ENCODE assay signal across 1 cellular context in the genomic region with DNA sequence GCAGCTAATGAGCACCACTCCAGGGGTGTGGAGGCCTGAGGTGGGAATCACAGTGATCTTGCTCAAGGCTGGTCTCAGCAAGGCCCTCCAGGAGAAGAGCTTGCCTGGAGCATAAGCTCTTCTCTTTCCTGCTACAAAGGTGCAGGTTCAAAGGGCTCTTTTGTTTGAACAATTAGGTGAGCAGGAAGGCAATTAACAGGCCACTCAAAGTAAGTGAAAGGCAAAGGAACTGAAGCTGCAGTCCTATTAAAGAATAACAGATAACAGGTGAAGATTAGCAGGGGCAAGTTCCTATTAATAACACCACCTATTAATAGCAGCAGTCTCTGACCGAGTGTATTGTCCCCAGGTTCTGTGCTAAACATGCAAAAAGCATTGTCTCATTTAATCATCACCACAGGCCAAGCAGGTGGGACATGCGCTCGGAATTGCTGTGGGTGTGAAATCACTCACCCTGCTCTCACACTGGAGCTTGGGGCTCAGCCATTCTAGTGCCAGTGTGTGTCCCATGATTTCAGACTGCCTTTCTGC.
A peak's percentile ranks its signal among the peaks of the same experiment; 100 is the strongest.
TF ChIP-seq lines count a peak whose summit lies in the region.

No MANE protein-coding gene starts in this region.

TF ChIP-seq in HepG2, 621 proteins besides CTCF, POLR2A, EP300 and RAD21 (continued from another document and continues in another):
- TF ChIP-seq, protein P1, sequence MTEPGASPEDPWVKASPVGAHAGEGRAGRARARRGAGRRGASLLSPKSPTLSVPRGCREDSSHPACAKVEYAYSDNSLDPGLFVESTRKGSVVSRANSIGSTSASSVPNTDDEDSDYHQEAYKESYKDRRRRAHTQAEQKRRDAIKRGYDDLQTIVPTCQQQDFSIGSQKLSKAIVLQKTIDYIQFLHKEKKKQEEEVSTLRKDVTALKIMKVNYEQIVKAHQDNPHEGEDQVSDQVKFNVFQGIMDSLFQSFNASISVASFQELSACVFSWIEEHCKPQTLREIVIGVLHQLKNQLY (CRISPR knock-in tag; IDR thresholded peaks at IDR 0.05): peak; percentile 38; the same call in 1 of the 2 replicates
- TF ChIP-seq, protein P2, sequence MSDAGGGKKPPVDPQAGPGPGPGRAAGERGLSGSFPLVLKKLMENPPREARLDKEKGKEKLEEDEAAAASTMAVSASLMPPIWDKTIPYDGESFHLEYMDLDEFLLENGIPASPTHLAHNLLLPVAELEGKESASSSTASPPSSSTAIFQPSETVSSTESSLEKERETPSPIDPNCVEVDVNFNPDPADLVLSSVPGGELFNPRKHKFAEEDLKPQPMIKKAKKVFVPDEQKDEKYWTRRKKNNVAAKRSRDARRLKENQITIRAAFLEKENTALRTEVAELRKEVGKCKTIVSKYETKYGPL (CRISPR knock-in tag; IDR thresholded peaks at IDR 0.05): no peak
- TF ChIP-seq ZNF569 (CRISPR knock-in tag; IDR thresholded peaks at IDR 0.05; ENCODE audit: borderline replicate concordance): no peak
- no peak for TF ChIP-seq ELF1 (CRISPR knock-in tag; IDR thresholded peaks at IDR 0.05)
- no peak for TF ChIP-seq BRCA1 (CRISPR knock-in tag; IDR thresholded peaks at IDR 0.05)
- TF ChIP-seq HNF4G (IDR thresholded peaks at IDR 0.05; ENCODE audit: borderline replicate concordance, low read depth, low read length): no peak
- TF ChIP-seq HNF4G (CRISPR knock-in tag; IDR thresholded peaks at IDR 0.05; ENCODE audit: borderline replicate concordance, low read depth): no peak; the same call in 1 of the 2 replicates
- no peak for TF ChIP-seq MTA3 (CRISPR knock-in tag; IDR thresholded peaks at IDR 0.05)
- TF ChIP-seq EED (CRISPR knock-in tag; IDR thresholded peaks at IDR 0.05): no peak
- TF ChIP-seq ZBTB20 (CRISPR knock-in tag; IDR thresholded peaks at IDR 0.05; ENCODE audit: borderline replicate concordance, low read depth): no peak
- TF ChIP-seq GABPA (IDR thresholded peaks at IDR 0.05; ENCODE audit: low read depth, low read length): no peak
- no peak for TF ChIP-seq GABPA (CRISPR knock-in tag; IDR thresholded peaks at IDR 0.05; ENCODE audit: low read depth)
- peak; percentile 73; the same call in 1 of the 2 replicates for TF ChIP-seq RXRB (CRISPR knock-in tag; IDR thresholded peaks at IDR 0.05; ENCODE audit: borderline replicate concordance)
- 0 out of 2 replicates have a peak, but pooled peaks have one; percentile 33 for TF ChIP-seq MEIS2 (CRISPR knock-in tag; IDR thresholded peaks at IDR 0.05)
- TF ChIP-seq, protein P3, sequence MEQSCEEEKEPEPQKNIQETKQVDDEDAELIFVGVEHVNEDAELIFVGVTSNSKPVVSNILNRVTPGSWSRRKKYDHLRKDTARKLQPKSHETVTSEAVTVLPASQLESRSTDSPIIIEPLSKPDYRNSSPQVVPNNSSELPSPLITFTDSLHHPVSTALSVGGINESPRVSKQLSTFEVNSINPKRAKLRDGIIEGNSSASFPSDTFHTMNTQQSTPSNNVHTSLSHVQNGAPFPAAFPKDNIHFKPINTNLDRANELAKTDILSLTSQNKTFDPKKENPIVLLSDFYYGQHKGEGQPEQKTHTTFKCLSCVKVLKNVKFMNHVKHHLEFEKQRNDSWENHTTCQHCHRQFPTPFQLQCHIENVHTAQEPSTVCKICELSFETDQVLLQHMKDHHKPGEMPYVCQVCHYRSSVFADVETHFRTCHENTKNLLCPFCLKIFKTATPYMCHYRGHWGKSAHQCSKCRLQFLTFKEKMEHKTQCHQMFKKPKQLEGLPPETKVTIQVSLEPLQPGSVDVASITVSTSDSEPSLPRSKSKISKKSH (CRISPR knock-in tag; IDR thresholded peaks at IDR 0.05; ENCODE audit: borderline replicate concordance): no peak
- TF ChIP-seq NFATC3 (CRISPR knock-in tag; IDR thresholded peaks at IDR 0.05): no peak
- no peak for TF ChIP-seq ZNF367 (CRISPR knock-in tag; IDR thresholded peaks at IDR 0.05; ENCODE audit: borderline replicate concordance)
- TF ChIP-seq, protein P4, sequence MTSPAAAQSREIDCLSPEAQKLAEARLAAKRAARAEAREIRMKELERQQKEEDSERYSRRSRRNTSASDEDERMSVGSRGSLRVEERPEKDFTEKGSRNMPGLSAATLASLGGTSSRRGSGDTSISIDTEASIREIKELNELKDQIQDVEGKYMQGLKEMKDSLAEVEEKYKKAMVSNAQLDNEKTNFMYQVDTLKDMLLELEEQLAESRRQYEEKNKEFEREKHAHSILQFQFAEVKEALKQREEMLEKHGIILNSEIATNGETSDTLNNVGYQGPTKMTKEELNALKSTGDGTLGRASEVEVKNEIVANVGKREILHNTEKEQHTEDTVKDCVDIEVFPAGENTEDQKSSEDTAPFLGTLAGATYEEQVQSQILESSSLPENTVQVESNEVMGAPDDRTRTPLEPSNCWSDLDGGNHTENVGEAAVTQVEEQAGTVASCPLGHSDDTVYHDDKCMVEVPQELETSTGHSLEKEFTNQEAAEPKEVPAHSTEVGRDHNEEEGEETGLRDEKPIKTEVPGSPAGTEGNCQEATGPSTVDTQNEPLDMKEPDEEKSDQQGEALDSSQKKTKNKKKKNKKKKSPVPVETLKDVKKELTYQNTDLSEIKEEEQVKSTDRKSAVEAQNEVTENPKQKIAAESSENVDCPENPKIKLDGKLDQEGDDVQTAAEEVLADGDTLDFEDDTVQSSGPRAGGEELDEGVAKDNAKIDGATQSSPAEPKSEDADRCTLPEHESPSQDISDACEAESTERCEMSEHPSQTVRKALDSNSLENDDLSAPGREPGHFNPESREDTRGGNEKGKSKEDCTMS (CRISPR knock-in tag; conservative IDR thresholded peaks at IDR 0.05): no peak
- no peak for TF ChIP-seq ASH2L (IDR thresholded peaks at IDR 0.05; ENCODE audit: insufficient read length, low read depth, low read length)
- TF ChIP-seq, protein P5, sequence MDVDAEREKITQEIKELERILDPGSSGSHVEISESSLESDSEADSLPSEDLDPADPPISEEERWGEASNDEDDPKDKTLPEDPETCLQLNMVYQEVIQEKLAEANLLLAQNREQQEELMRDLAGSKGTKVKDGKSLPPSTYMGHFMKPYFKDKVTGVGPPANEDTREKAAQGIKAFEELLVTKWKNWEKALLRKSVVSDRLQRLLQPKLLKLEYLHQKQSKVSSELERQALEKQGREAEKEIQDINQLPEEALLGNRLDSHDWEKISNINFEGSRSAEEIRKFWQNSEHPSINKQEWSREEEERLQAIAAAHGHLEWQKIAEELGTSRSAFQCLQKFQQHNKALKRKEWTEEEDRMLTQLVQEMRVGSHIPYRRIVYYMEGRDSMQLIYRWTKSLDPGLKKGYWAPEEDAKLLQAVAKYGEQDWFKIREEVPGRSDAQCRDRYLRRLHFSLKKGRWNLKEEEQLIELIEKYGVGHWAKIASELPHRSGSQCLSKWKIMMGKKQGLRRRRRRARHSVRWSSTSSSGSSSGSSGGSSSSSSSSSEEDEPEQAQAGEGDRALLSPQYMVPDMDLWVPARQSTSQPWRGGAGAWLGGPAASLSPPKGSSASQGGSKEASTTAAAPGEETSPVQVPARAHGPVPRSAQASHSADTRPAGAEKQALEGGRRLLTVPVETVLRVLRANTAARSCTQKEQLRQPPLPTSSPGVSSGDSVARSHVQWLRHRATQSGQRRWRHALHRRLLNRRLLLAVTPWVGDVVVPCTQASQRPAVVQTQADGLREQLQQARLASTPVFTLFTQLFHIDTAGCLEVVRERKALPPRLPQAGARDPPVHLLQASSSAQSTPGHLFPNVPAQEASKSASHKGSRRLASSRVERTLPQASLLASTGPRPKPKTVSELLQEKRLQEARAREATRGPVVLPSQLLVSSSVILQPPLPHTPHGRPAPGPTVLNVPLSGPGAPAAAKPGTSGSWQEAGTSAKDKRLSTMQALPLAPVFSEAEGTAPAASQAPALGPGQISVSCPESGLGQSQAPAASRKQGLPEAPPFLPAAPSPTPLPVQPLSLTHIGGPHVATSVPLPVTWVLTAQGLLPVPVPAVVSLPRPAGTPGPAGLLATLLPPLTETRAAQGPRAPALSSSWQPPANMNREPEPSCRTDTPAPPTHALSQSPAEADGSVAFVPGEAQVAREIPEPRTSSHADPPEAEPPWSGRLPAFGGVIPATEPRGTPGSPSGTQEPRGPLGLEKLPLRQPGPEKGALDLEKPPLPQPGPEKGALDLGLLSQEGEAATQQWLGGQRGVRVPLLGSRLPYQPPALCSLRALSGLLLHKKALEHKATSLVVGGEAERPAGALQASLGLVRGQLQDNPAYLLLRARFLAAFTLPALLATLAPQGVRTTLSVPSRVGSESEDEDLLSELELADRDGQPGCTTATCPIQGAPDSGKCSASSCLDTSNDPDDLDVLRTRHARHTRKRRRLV (CRISPR knock-in tag; IDR thresholded peaks at IDR 0.05): no peak
- TF ChIP-seq, protein P6, sequence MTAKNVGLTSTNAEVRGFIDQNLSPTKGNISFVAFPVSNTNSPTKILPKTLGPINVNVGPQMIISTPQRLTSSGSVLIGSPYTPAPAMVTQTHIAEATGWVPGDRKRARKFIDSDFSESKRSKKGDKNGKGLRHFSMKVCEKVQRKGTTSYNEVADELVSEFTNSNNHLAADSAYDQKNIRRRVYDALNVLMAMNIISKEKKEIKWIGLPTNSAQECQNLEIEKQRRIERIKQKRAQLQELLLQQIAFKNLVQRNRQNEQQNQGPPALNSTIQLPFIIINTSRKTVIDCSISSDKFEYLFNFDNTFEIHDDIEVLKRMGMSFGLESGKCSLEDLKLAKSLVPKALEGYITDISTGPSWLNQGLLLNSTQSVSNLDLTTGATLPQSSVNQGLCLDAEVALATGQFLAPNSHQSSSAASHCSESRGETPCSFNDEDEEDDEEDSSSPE (CRISPR knock-in tag; IDR thresholded peaks at IDR 0.05): no peak
- TF ChIP-seq AHR (CRISPR knock-in tag; IDR thresholded peaks at IDR 0.05): no peak
- no peak for TF ChIP-seq KLF11 (CRISPR knock-in tag; IDR thresholded peaks at IDR 0.05)
- no peak for TF ChIP-seq ZNF761 (CRISPR knock-in tag; conservative IDR thresholded peaks at IDR 0.05)
- no peak for TF ChIP-seq ZFP90 (CRISPR knock-in tag; IDR thresholded peaks at IDR 0.05; ENCODE audit: borderline replicate concordance)
- TF ChIP-seq ZNF703 (CRISPR knock-in tag; IDR thresholded peaks at IDR 0.05; ENCODE audit: borderline replicate concordance): no peak
- peak; percentile 80 for TF ChIP-seq MIXL1 (CRISPR knock-in tag; IDR thresholded peaks at IDR 0.05)
- TF ChIP-seq PHB2 (IDR thresholded peaks at IDR 0.05; ENCODE audit: partially characterized antibody): no peak
- TF ChIP-seq, protein P7, sequence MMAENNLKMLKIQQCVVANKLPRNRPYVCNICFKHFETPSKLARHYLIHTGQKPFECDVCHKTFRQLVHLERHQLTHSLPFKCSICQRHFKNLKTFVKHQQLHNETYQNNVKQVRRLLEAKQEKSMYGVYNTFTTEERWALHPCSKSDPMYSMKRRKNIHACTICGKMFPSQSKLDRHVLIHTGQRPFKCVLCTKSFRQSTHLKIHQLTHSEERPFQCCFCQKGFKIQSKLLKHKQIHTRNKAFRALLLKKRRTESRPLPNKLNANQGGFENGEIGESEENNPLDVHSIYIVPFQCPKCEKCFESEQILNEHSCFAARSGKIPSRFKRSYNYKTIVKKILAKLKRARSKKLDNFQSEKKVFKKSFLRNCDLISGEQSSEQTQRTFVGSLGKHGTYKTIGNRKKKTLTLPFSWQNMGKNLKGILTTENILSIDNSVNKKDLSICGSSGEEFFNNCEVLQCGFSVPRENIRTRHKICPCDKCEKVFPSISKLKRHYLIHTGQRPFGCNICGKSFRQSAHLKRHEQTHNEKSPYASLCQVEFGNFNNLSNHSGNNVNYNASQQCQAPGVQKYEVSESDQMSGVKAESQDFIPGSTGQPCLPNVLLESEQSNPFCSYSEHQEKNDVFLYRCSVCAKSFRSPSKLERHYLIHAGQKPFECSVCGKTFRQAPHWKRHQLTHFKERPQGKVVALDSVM (CRISPR knock-in tag; IDR thresholded peaks at IDR 0.05): no peak
- no peak for TF ChIP-seq RELA (CRISPR knock-in tag; IDR thresholded peaks at IDR 0.05)
- TF ChIP-seq KLF6 (CRISPR knock-in tag; IDR thresholded peaks at IDR 0.05): no peak
- TF ChIP-seq SMAD9 (CRISPR knock-in tag; IDR thresholded peaks at IDR 0.05): no peak
- TF ChIP-seq, protein P8, sequence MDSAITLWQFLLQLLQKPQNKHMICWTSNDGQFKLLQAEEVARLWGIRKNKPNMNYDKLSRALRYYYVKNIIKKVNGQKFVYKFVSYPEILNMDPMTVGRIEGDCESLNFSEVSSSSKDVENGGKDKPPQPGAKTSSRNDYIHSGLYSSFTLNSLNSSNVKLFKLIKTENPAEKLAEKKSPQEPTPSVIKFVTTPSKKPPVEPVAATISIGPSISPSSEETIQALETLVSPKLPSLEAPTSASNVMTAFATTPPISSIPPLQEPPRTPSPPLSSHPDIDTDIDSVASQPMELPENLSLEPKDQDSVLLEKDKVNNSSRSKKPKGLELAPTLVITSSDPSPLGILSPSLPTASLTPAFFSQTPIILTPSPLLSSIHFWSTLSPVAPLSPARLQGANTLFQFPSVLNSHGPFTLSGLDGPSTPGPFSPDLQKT (CRISPR knock-in tag; IDR thresholded peaks at IDR 0.05; ENCODE audit: borderline replicate concordance): no peak
- no peak for TF ChIP-seq FOXK1 (CRISPR knock-in tag; IDR thresholded peaks at IDR 0.05; ENCODE audit: borderline replicate concordance, low read depth)
- TF ChIP-seq ZNF33A (CRISPR knock-in tag; IDR thresholded peaks at IDR 0.05; ENCODE audit: borderline replicate concordance): no peak
- no peak for TF ChIP-seq NRL (CRISPR knock-in tag; IDR thresholded peaks at IDR 0.05; ENCODE audit: borderline replicate concordance)
- no peak for TF ChIP-seq GPN1 (CRISPR knock-in tag; IDR thresholded peaks at IDR 0.05; ENCODE audit: borderline replicate concordance)
- no peak for TF ChIP-seq ZNF652 (CRISPR knock-in tag; IDR thresholded peaks at IDR 0.05; ENCODE audit: borderline replicate concordance, low read depth)
- no peak for TF ChIP-seq ZNF225 (CRISPR knock-in tag; IDR thresholded peaks at IDR 0.05)
- no peak for TF ChIP-seq MTF1 (CRISPR knock-in tag; IDR thresholded peaks at IDR 0.05)
- TF ChIP-seq, protein P9, sequence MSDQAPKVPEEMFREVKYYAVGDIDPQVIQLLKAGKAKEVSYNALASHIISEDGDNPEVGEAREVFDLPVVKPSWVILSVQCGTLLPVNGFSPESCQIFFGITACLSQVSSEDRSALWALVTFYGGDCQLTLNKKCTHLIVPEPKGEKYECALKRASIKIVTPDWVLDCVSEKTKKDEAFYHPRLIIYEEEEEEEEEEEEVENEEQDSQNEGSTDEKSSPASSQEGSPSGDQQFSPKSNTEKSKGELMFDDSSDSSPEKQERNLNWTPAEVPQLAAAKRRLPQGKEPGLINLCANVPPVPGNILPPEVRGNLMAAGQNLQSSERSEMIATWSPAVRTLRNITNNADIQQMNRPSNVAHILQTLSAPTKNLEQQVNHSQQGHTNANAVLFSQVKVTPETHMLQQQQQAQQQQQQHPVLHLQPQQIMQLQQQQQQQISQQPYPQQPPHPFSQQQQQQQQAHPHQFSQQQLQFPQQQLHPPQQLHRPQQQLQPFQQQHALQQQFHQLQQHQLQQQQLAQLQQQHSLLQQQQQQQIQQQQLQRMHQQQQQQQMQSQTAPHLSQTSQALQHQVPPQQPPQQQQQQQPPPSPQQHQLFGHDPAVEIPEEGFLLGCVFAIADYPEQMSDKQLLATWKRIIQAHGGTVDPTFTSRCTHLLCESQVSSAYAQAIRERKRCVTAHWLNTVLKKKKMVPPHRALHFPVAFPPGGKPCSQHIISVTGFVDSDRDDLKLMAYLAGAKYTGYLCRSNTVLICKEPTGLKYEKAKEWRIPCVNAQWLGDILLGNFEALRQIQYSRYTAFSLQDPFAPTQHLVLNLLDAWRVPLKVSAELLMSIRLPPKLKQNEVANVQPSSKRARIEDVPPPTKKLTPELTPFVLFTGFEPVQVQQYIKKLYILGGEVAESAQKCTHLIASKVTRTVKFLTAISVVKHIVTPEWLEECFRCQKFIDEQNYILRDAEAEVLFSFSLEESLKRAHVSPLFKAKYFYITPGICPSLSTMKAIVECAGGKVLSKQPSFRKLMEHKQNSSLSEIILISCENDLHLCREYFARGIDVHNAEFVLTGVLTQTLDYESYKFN (CRISPR knock-in tag; conservative IDR thresholded peaks at IDR 0.05): peak; percentile 78
- TF ChIP-seq FOXA3 (CRISPR knock-in tag; IDR thresholded peaks at IDR 0.05): peak; percentile 9; the same call in 1 of the 2 replicates
